In the genomic region with DNA sequence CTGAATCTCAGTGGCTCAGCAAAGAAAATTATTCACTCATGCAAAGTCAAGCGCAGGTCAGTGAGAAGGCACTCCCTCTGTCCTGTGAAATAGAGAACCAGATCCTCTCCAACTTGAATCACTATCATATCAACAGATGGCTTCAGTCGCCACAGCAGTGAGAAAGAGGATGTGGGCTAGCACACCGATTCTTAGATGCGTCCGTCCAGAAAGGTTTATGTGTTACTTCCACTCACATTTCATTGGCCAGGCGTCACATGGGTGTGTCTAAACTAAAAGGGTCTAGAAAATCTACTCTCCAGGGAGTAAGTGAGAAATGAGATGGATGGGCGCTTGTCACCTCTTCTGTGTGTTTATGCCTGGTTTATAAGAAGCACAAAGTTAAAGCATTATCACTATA, we compare ENCODE assay signal across 10 cellular contexts.
DNase-seq lines count a peak whose midpoint lies in the region; ATAC-seq and TF ChIP-seq lines count a peak whose summit lies in the region.
"Had no signal": no experiment of that assay in that cellular context is flagged by ENCODE, and none has a peak within 500 bp of the region (broad histone marks: within the 10 kb centered on the region; RNA-seq: fewer than 3 reads in every experiment).

No MANE protein-coding gene starts in this region.

- H3K27me3 Mint-ChIP-seq in CD14-positive monocyte (ENCODE audit: low read depth in 3 of 3) = peaks cover 0 to 4% (median 2%) of the 10 kb centered on the region in 3 donors

- no peaks in the 10 kb centered on the region for H3K36me3 Mint-ChIP-seq in CD14-positive monocyte
- H3K36me3 Mint-ChIP-seq: activated naive CD8-positive, alpha-beta T cell treated with anti-CD3 and anti-CD28 coated beads, Interleukin-2, amount 10 ng/mL, durations not matched to agents 7 days and 5 days had no signal

- no peaks in the 10 kb centered on the region for H3K4me1 ChIP-seq in effector memory CD4-positive, alpha-beta T cell (ENCODE audit: control insufficient read depth, insufficient read depth, low read length, poor library complexity, severe bottlenecking)

- no peaks in the 10 kb centered on the region for H3K9me3 ChIP-seq in effector memory CD4-positive, alpha-beta T cell (ENCODE audit: control insufficient read depth, low read length)

- DNase-seq in left kidney (ENCODE audit: low read depth, low spot score) = peak; percentile 35
- no peak for DNase-seq in NCI-H1417 (lab: John Stamatoyannopoulos, UW)
- no peak for DNase-seq in effector memory CD4-positive, alpha-beta T cell
- DNase-seq in CD14-positive monocyte (ENCODE audit: low spot score) = no peak
- no peak for DNase-seq in NCI-H82 (lab: John Stamatoyannopoulos, UW)
- DNase-seq: activated CD4-positive, alpha-beta T cell treated with anti-CD3 and anti-CD28 coated beads for 48 hours; activated naive CD8-positive, alpha-beta T cell treated with anti-CD3 and anti-CD28 coated beads, Interleukin-2, amount 10 ng/mL, durations not matched to agents 7 days and 5 days had no signal

- no peak overlapping the region for H3K27ac Mint-ChIP-seq in CD14-positive monocyte
- H3K27ac Mint-ChIP-seq: activated naive CD8-positive, alpha-beta T cell treated with anti-CD3 and anti-CD28 coated beads, Interleukin-2, amount 10 ng/mL, durations not matched to agents 7 days and 5 days had no signal

- no peaks in the 10 kb centered on the region for H3K4me1 Mint-ChIP-seq in CD14-positive monocyte
- H3K4me1 Mint-ChIP-seq: activated naive CD8-positive, alpha-beta T cell treated with anti-CD3 and anti-CD28 coated beads, Interleukin-2, amount 10 ng/mL, durations not matched to agents 7 days and 5 days had no signal

- no peaks in the 10 kb centered on the region for H3K36me3 ChIP-seq in effector memory CD4-positive, alpha-beta T cell (ENCODE audit: control insufficient read depth, insufficient read depth, low read length)

- intact Hi-C loops in CD14-positive monocyte (cut with micrococcal nuclease) = no loop called here

- H3K4me3 Mint-ChIP-seq in CD14-positive monocyte = no peak overlapping the region
- H3K4me3 Mint-ChIP-seq: activated naive CD8-positive, alpha-beta T cell treated with anti-CD3 and anti-CD28 coated beads, Interleukin-2, amount 10 ng/mL, durations not matched to agents 7 days and 5 days had no signal

- peaks cover 0 to 14% (median 6%) of the 10 kb centered on the region in 7 donors for H3K9me3 Mint-ChIP-seq in CD14-positive monocyte

- H3K4me3 ChIP-seq in effector memory CD4-positive, alpha-beta T cell (ENCODE audit: insufficient read depth, low read depth, low read length, poor library complexity, severe bottlenecking) = no peak overlapping the region

- ATAC-seq in GM19035 (IDR thresholded peaks at IDR 0.05; ENCODE audit: unreplicated experiment) (peak; percentile 94), HG02623 (IDR thresholded peaks at IDR 0.05; ENCODE audit: unreplicated experiment) (peak; percentile 40), HG03565 (IDR thresholded peaks at IDR 0.05; ENCODE audit: unreplicated experiment) (peak; percentile 73)

- no peak for TF ChIP-seq CTCF in CD14-positive monocyte (IDR thresholded peaks at IDR 0.05)

- H3K27me3 ChIP-seq in effector memory CD4-positive, alpha-beta T cell (replicated peaks; ENCODE audit: control insufficient read depth, insufficient read depth, low read length, poor library complexity, severe bottlenecking) = no peaks in the 10 kb centered on the region

- no peak overlapping the region for H3K27ac ChIP-seq in effector memory CD4-positive, alpha-beta T cell (ENCODE audit: insufficient read depth, low read length, poor library complexity, severe bottlenecking)

Comparison
In these comparisons a context has a peak if more than half of its experiments do, and no peak if none do; other contexts are left out.
1. ATAC-seq: peak in every context shown above with its lines; median percentile 94 in GM19035; 73 in HG03565; 40 in HG02623.